8 cellular contexts compared by ENCODE assay signal in the genomic region with DNA sequence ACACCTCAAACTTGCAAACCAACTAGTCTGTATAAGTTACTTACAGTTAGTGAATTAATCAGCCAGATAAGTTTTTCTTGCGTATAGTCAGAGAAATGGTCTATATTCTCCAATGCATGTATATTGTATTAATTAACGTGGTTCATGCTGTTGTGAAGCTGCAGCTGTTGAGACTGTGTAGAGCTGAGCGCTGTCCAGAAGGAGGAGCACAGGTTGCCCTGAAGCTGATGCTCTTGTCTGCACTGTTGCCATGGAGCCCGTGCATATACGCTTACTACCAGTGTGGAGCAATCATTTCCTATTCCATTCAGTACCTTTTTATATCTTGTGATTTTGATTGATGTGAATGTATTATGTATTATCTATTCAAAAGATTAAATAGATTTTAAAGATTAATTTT.
DNase-seq lines count a peak whose midpoint lies in the region; ATAC-seq and TF ChIP-seq lines count a peak whose summit lies in the region.

No MANE protein-coding gene starts in this region.

- TF ChIP-seq POLR2A in heart left ventricle (IDR thresholded peaks at IDR 0.05), result no peak

- ATAC-seq in left ventricle myocardium superior (peak; percentile 56), heart left ventricle (no peak), mucosa of descending colon (peak; percentile 78), GM21526 (IDR thresholded peaks at IDR 0.05; ENCODE audit: low FRiP score, unreplicated experiment) (no peak), psoas muscle (no peak), GM21390 (IDR thresholded peaks at IDR 0.05; ENCODE audit: unreplicated experiment) (no peak)

- H3K4me1 ChIP-seq in heart left ventricle (peaks cover 0 to 7% (median 0%) of the 10 kb centered on the region in 12 donors), mucosa of descending colon (ENCODE audit: low read depth) (no peaks in the 10 kb centered on the region), psoas muscle (peaks cover 7% of the 10 kb centered on the region)

- no peaks in the 10 kb centered on the region for H3K9me3 ChIP-seq in heart left ventricle
- no peaks in the 10 kb centered on the region for H3K9me3 ChIP-seq in mucosa of descending colon
- no peaks in the 10 kb centered on the region for H3K9me3 ChIP-seq in psoas muscle

- DNase-seq in left ventricle myocardium superior, result no peak
- no peak for DNase-seq in heart left ventricle
- peak; percentile 23 for DNase-seq in NCI-H526 treated with DMSO at 0.1 percent for 48 hours (lab: John Stamatoyannopoulos, UW)
- DNase-seq in activated T-helper 1 cell treated with Interleukin-2 at 50 U/mL for 16 hours (ENCODE audit: low read depth), result peak; percentile 32
- DNase-seq in mucosa of descending colon, result peak in 1 of 3 donors; percentile 45
- no peak for DNase-seq in psoas muscle

- intact Hi-C loops in left ventricle myocardium superior (cut with micrococcal nuclease), result no loop called here
- intact Hi-C loops in heart left ventricle (cut with DNase I), result no loop called here
- intact Hi-C loops in mucosa of descending colon (cut with DNase I, micrococcal nuclease), result no loop called here
- intact Hi-C loops in psoas muscle (cut with DNase I), result no loop called here

- H3K27ac ChIP-seq in heart left ventricle (no peak overlapping the region), psoas muscle (no peak overlapping the region)

- TF ChIP-seq CTCF in heart left ventricle (IDR thresholded peaks at IDR 0.05), result peak in 1 of 12 donors; percentile 10
- no peak for TF ChIP-seq CTCF in mucosa of descending colon (IDR thresholded peaks at IDR 0.05)
- no peak for TF ChIP-seq CTCF in psoas muscle (IDR thresholded peaks at IDR 0.05)

- 70 to 78% (median 75%) methylated on average over 5 of the region's 5 CpGs for WGBS in heart left ventricle, 4 donors
- WGBS in psoas muscle, 3 donors, result 75 to 80% (median 80%) methylated on average over 5 of the region's 5 CpGs

- H3K27me3 ChIP-seq in heart left ventricle, result no peaks in the 10 kb centered on the region
- H3K27me3 ChIP-seq in psoas muscle (ENCODE audit: insufficient read depth in 3 of 3, low read length in 2 of 3), result no peaks in the 10 kb centered on the region

- H3K4me3 ChIP-seq in heart left ventricle, result no peak overlapping the region
- no peak overlapping the region for H3K4me3 ChIP-seq in mucosa of descending colon
- no peak overlapping the region for H3K4me3 ChIP-seq in psoas muscle

- H3K36me3 ChIP-seq in heart left ventricle (no peaks in the 10 kb centered on the region), mucosa of descending colon (ENCODE audit: low read depth) (no peaks in the 10 kb centered on the region), psoas muscle (ENCODE audit: insufficient read depth in 1 of 2, low read depth in 1 of 2) (no peaks in the 10 kb centered on the region)

Comparison
In these comparisons a context has a peak if more than half of its experiments do, and no peak if none do; other contexts are left out.
1. ATAC-seq: peak in left ventricle myocardium superior (single experiment) and mucosa of descending colon (single experiment); none in heart left ventricle (0 of 4), GM21526 (single experiment), psoas muscle (0 of 4) and GM21390 (single experiment).
2. DNase-seq: peak in NCI-H526 treated with DMSO at 0.1 percent for 48 hours (single experiment) and activated T-helper 1 cell treated with Interleukin-2 at 50 U/mL for 16 hours (single experiment); none in left ventricle myocardium superior (single experiment), heart left ventricle (0 of 5) and psoas muscle (0 of 2).